ENCODE assay signal across 8 cellular contexts in genomic region chr17:58219789-58220183, GRCh38. TPM values are rescaled to one million over a fixed set of nuclear protein-coding genes. Genes with fewer than 3 reads are reported as not detected.
A peak's percentile ranks its signal among the peaks of the same experiment; 100 is the strongest.
DNase-seq lines count a peak whose midpoint lies in the region; ATAC-seq and TF ChIP-seq lines count a peak whose summit lies in the region.

No MANE protein-coding gene starts in this region.

- 7% methylated on average over 7 of the region's 7 CpGs for WGBS in mammary epithelial cell (ENCODE audit: low coverage, missing lambda C conversion rate)

- H3K27me3 ChIP-seq in BLaER1 treated with 17β-estradiol and CSF1 and Interleukin-3, amounts not matched to agents 10 nM and 100 nM, result no peaks in the 10 kb centered on the region
- H3K27me3 ChIP-seq in KMS-11 (ENCODE audit: insufficient read depth, low read depth) (no peaks in the 10 kb centered on the region), mammary epithelial cell (ENCODE audit: insufficient read depth, low read length) (no peaks in the 10 kb centered on the region)
- no peaks in the 10 kb centered on the region for H3K27me3 ChIP-seq in naive thymus-derived CD4-positive, alpha-beta T cell (ENCODE audit: control insufficient read depth in 2 of 2, insufficient read depth in 2 of 2, low read length in 2 of 2)

- peaks cover 7 to 33% (median 23%) of the 10 kb centered on the region in 7 donors for H3K4me1 Mint-ChIP-seq in naive thymus-derived CD4-positive, alpha-beta T cell

- H3K27me3 Mint-ChIP-seq in naive thymus-derived CD4-positive, alpha-beta T cell, result peaks cover 0 to 23% (median 4%) of the 10 kb centered on the region in 5 donors

- H3K4me2 ChIP-seq in BLaER1 treated with 17β-estradiol and CSF1 and Interleukin-3, amounts not matched to agents 10 nM and 100 nM, result peak overlapping the region; percentile 73 to 94 (median 83)
- peak overlapping the region; percentile 99 for H3K4me2 ChIP-seq in KMS-11
- peak overlapping the region; percentile 68 for H3K4me2 ChIP-seq in mammary epithelial cell (ENCODE audit: insufficient read depth, low read depth, low read length)

- peak overlapping the region in 10 of 11 experiments; percentile 60 to 85 (median 74); a peak in 19 of 22 replicates for H3K27ac ChIP-seq in BLaER1 treated with 17β-estradiol and CSF1 and Interleukin-3, amounts not matched to agents 10 nM and 100 nM
- peak overlapping the region; percentile 55 for H3K27ac ChIP-seq in KMS-11
- H3K27ac ChIP-seq in mammary epithelial cell (ENCODE audit: insufficient read depth, low read depth, low read length), result peak overlapping the region; percentile 18
- peak overlapping the region; percentile 77 for H3K27ac ChIP-seq in naive thymus-derived CD4-positive, alpha-beta T cell (ENCODE audit: low read depth, low read length)

- intact Hi-C loops in mammary epithelial cell (cut with micrococcal nuclease), result no loop called here
- intact Hi-C loops in naive thymus-derived CD4-positive, alpha-beta T cell (cut with micrococcal nuclease), result loop anchor here (1.0 to 5.0 kb wide), 18 partner anchors 19 to 1132 kb away; partner anchors contain the start of genes SRSF1 (in 2 of the 2), AKAP1 (in 1 of the 2), MRPS23 (in 1 of the 2) and PRR11 (in 1 of the 2)

- DNase-seq in mammary epithelial cell, result peak; percentile 25
- DNase-seq in naive thymus-derived CD4-positive, alpha-beta T cell, result no peak
- no peak for DNase-seq in HT-29 (ENCODE audit: low spot score)

- H3K4me3 ChIP-seq in BLaER1 treated with 17β-estradiol and CSF1 and Interleukin-3, amounts not matched to agents 10 nM and 100 nM, result peak overlapping the region; percentile 57 to 77 (median 68)
- H3K4me3 ChIP-seq in KMS-11 (IDR thresholded peaks at IDR 0.05; ENCODE audit: insufficient read depth, low read depth, low read length) (no peak overlapping the region), mammary epithelial cell (replicated peaks in 1 of 3; ENCODE audit: insufficient read depth in 1 of 3, low read depth in 2 of 3, low read length in 3 of 3) (peak overlapping the region; percentile 4 to 63 (median 43))
- H3K4me3 ChIP-seq in naive thymus-derived CD4-positive, alpha-beta T cell (ENCODE audit: low read length), result peak overlapping the region; percentile 68

- H3K27ac Mint-ChIP-seq in naive thymus-derived CD4-positive, alpha-beta T cell, result peak overlapping the region; percentile 92 to 98 (median 97)

- CTCF ChIA-PET in mammary epithelial cell (lab: Charles Lee; ENCODE audit: low non-redundant PET), result no interaction called here
- CTCF ChIA-PET in naive thymus-derived CD4-positive, alpha-beta T cell (lab: Charles Lee), result interaction anchor here (1.0 kb wide), 1 partner anchor 20 kb away, joined by 4 read pairs; no protein-coding TSS in a partner anchor

- peak overlapping the region in 10 of 11 experiments; percentile 73 to 83 (median 80); a peak in 14 of 22 replicates for H3K9ac ChIP-seq in BLaER1 treated with 17β-estradiol and CSF1 and Interleukin-3, amounts not matched to agents 10 nM and 100 nM
- H3K9ac ChIP-seq in KMS-11 (peak overlapping the region; percentile 58), mammary epithelial cell (ENCODE audit: insufficient read depth, low read length) (peak overlapping the region; percentile 10)

- in situ Hi-C loops in mammary epithelial cell (cut with MboI; ENCODE audit: low sequenced_read_pairs in 2 of 2), result no loop called here

- H3K4me3 Mint-ChIP-seq in naive thymus-derived CD4-positive, alpha-beta T cell, result peak overlapping the region; percentile 86 to 96 (median 94)

- H2AFZ ChIP-seq in KMS-11 (ENCODE audit: low read depth) (peak overlapping the region; percentile 99), mammary epithelial cell (ENCODE audit: low read depth, low read length) (peak overlapping the region; percentile 98)

- peaks cover 0 to 6% (median 0%) of the 10 kb centered on the region in 11 experiments; a peak in 4 of 22 replicates for H3K36me3 ChIP-seq in BLaER1 treated with 17β-estradiol and CSF1 and Interleukin-3, amounts not matched to agents 10 nM and 100 nM
- H3K36me3 ChIP-seq in KMS-11 (ENCODE audit: insufficient read depth) (no peaks in the 10 kb centered on the region), mammary epithelial cell (ENCODE audit: insufficient read depth, low read length) (no peaks in the 10 kb centered on the region)
- H3K36me3 ChIP-seq in naive thymus-derived CD4-positive, alpha-beta T cell (ENCODE audit: control insufficient read depth in 2 of 3, insufficient read depth in 3 of 3, low read length in 3 of 3), result peaks cover 0 to 15% (median 0%) of the 10 kb centered on the region in 3 experiments

- peaks cover 0 to 9% (median 0%) of the 10 kb centered on the region in 5 donors for H3K36me3 Mint-ChIP-seq in naive thymus-derived CD4-positive, alpha-beta T cell

- dilution Hi-C loops in mammary epithelial cell (cut with HindIII; ENCODE audit: low sequenced_read_pairs), result no loop called here

- no peak for ATAC-seq in naive thymus-derived CD4-positive, alpha-beta T cell
- no peak for ATAC-seq in HG02759 (IDR thresholded peaks at IDR 0.05; ENCODE audit: unreplicated experiment)
- no peak for ATAC-seq in GM18870 (IDR thresholded peaks at IDR 0.05; ENCODE audit: unreplicated experiment)
- no peak for ATAC-seq in HG02973 (IDR thresholded peaks at IDR 0.05; ENCODE audit: unreplicated experiment)

- no TSS peak for BruUV-seq in mammary epithelial cell (replicated peaks; lab: Mats Ljungman, UMichigan)

- H3K79me2 ChIP-seq in KMS-11 (ENCODE audit: insufficient read depth, low read depth) (no peaks in the 10 kb centered on the region), mammary epithelial cell (ENCODE audit: insufficient read depth, low read length) (no peaks in the 10 kb centered on the region)

- no peaks in the 10 kb centered on the region for H3K9me3 ChIP-seq in BLaER1 treated with 17β-estradiol and CSF1 and Interleukin-3, amounts not matched to agents 10 nM and 100 nM (replicated peaks in 1 of 11)
- H3K9me3 ChIP-seq in mammary epithelial cell (replicated peaks; ENCODE audit: insufficient read depth, low read length), result no peaks in the 10 kb centered on the region
- no peaks in the 10 kb centered on the region for H3K9me3 ChIP-seq in naive thymus-derived CD4-positive, alpha-beta T cell (ENCODE audit: control insufficient read depth in 2 of 3, low read length in 3 of 3)

- peaks cover 10 to 30% (median 23%) of the 10 kb centered on the region in 10 experiments for H3K4me1 ChIP-seq in BLaER1 treated with 17β-estradiol and CSF1 and Interleukin-3, amounts not matched to agents 10 nM and 100 nM
- peaks cover 8% of the 10 kb centered on the region for H3K4me1 ChIP-seq in KMS-11 (ENCODE audit: low read depth, poor library complexity, severe bottlenecking)
- peaks cover 16% of the 10 kb centered on the region for H3K4me1 ChIP-seq in mammary epithelial cell (ENCODE audit: insufficient read depth, low read length)
- H3K4me1 ChIP-seq in naive thymus-derived CD4-positive, alpha-beta T cell (ENCODE audit: control insufficient read depth in 2 of 2, insufficient read depth in 2 of 2, low read length in 2 of 2), result peaks cover 8 to 9% of the 10 kb centered on the region in 2 donors

- POLR2A ChIA-PET in naive thymus-derived CD4-positive, alpha-beta T cell (lab: Charles Lee), result interaction anchor here (0.8 to 1.9 kb wide), 4 partner anchors 12 to 213 kb away, joined by 4 to 7 read pairs (median 5); partner anchors contain the start of gene SRSF1

- no peaks in the 10 kb centered on the region for H4K20me1 ChIP-seq in BLaER1 treated with 17β-estradiol and CSF1 and Interleukin-3, amounts not matched to agents 10 nM and 100 nM
- H4K20me1 ChIP-seq in KMS-11 (ENCODE audit: insufficient read depth), result no peaks in the 10 kb centered on the region
- H4K20me1 ChIP-seq in mammary epithelial cell (ENCODE audit: insufficient read depth, low read length), result no peaks in the 10 kb centered on the region

- H3K9me3 Mint-ChIP-seq in naive thymus-derived CD4-positive, alpha-beta T cell, result no peaks in the 10 kb centered on the region

- no peak for TF ChIP-seq CTCF in KMS-11 (conservative IDR thresholded peaks at IDR 0.05; ENCODE audit: low read depth, low read length)
- TF ChIP-seq CTCF in mammary epithelial cell (conservative IDR thresholded peaks at IDR 0.05 in 1 of 2, IDR thresholded peaks at IDR 0.05 in 1 of 2; ENCODE audit: extremely low read depth in 1 of 2, insufficient read depth in 1 of 2, low read depth in 1 of 2, low read length in 2 of 2), result no peak

RNA-seq across cellular contexts. Expression of gene MKS1, which starts 0.7 kb away (rescaled TPM):
- total RNA-seq in mammary epithelial cell, result 10 to 100 TPM; 17.5 to 24.0 TPM
- 11.4 TPM for polyA plus RNA-seq in mammary epithelial cell
- 30.9 TPM for polyA minus RNA-seq in mammary epithelial cell
- total RNA-seq in naive thymus-derived CD4-positive, alpha-beta T cell, result 10 to 100 TPM in 4 of 5 experiments, 1 to 10 TPM in 1; 10.0 to 29.1 (median 19.7) TPM
- polyA plus RNA-seq in naive thymus-derived CD4-positive, alpha-beta T cell, result 10 to 100 TPM; 13.5 to 14.5 TPM
- 5.1 and 8.9 TPM in 2 replicates for total RNA-seq in HT-29 (2014; rRNA removed; shearing (Covaris generic))

RNA-seq across cellular contexts. Expression of gene LPO, which starts 18.6 kb away (rescaled TPM):
- not detected for total RNA-seq in mammary epithelial cell
- not detected for polyA plus RNA-seq in mammary epithelial cell
- polyA minus RNA-seq in mammary epithelial cell, result not detected
- total RNA-seq in naive thymus-derived CD4-positive, alpha-beta T cell, result under 1 TPM in 2 of 5 experiments, not detected in 3; 0.13 to 0.15 TPM
- not detected for polyA plus RNA-seq in naive thymus-derived CD4-positive, alpha-beta T cell
- not detected in 2 replicates for total RNA-seq in HT-29 (2014; rRNA removed; shearing (Covaris generic))

RNA-seq across cellular contexts. Expression of gene EPX, which starts 27.3 kb away (rescaled TPM):
- total RNA-seq in mammary epithelial cell, result not detected
- not detected for polyA plus RNA-seq in mammary epithelial cell
- not detected for polyA minus RNA-seq in mammary epithelial cell
- total RNA-seq in naive thymus-derived CD4-positive, alpha-beta T cell, result not detected
- polyA plus RNA-seq in naive thymus-derived CD4-positive, alpha-beta T cell, result not detected
- not detected in 2 replicates for total RNA-seq in HT-29 (2014; rRNA removed; shearing (Covaris generic))

RNA-seq across cellular contexts. Expression of gene OR4D2, which starts 53.0 kb away (rescaled TPM):
- not detected for total RNA-seq in mammary epithelial cell
- not detected for polyA plus RNA-seq in mammary epithelial cell
- 2.1 TPM for polyA minus RNA-seq in mammary epithelial cell
- not detected for total RNA-seq in naive thymus-derived CD4-positive, alpha-beta T cell
- not detected for polyA plus RNA-seq in naive thymus-derived CD4-positive, alpha-beta T cell
- not detected in 2 replicates for total RNA-seq in HT-29 (2014; rRNA removed; shearing (Covaris generic))

Comparison
In these comparisons a context has a peak if more than half of its experiments do, and no peak if none do; other contexts are left out.
1. H3K27ac ChIP-seq: peak in every context shown above with its lines; median percentile 77 in naive thymus-derived CD4-positive, alpha-beta T cell; 74 in BLaER1 treated with 17β-estradiol and CSF1 and Interleukin-3, amounts not matched to agents 10 nM and 100 nM; 55 in KMS-11; 18 in mammary epithelial cell.
2. H3K9ac ChIP-seq: peak in every context shown above with its lines; median percentile 80 in BLaER1 treated with 17β-estradiol and CSF1 and Interleukin-3, amounts not matched to agents 10 nM and 100 nM; 58 in KMS-11; 10 in mammary epithelial cell.